Comparison of ENCODE assay signal across 31 cellular contexts in the genomic region with DNA sequence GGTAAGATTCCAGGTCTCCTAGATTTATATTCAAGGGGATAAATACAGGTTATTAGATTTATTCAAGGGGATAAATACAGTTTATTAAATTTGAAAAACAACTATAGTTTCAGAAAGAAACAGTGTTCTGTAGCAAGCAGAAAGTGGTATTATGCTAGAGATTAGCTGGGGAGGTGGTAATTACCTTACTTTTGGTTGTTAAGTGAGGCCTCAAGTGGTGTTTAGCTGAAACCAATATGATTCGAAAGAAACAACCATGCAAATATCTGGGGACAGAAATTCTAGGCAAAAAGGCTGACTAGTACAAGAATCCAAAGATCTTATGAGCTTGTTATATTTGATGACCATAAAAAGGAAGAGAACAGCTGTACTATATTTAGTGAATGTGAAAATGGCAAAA.
"Had no signal": no experiment of that assay in that cellular context is flagged by ENCODE, and none has a peak within 500 bp of the region (broad histone marks: within the 10 kb centered on the region; RNA-seq: fewer than 3 reads in every experiment).

No MANE protein-coding gene starts in this region.

- ATAC-seq: PC-3 had no signal

- DNase-seq: Kasumi-1, MG63, NCI-H1048, NCI-H1092 treated with DMSO at 0.1 percent for 48 hours, NCI-H1417, NCI-H1436, NCI-H146, NCI-H1694, NCI-H187, NCI-H1930, NCI-H2029 treated with DMSO at 0.1 percent for 48 hours, NCI-H2081 treated with DMSO at 0.1 percent for 48 hours, NCI-H2107, NCI-H2171, NCI-H226, NCI-H446 treated with DMSO at 0.1 percent for 48 hours, NCI-H510A, NCI-H524, NCI-H526, NCI-H69, NCI-H748 treated with DMSO at 0.1 percent for 48 hours, NCI-H82, OCI-M1, PC-3, Peyer's patch, Right ventricle myocardium superior, RPMI8226, SHP77 treated with DMSO at 0.1 percent for 48 hours, SK-N-SH, SW 1271, T-helper 1 cell had no signal
